Comparison of ENCODE assay signal across 7 cellular contexts in genomic region chr15:56918907-56919707, GRCh38. TPM values are rescaled to one million over a fixed set of nuclear protein-coding genes. Genes with fewer than 3 reads are reported as not detected.
DNase-seq lines count a peak whose midpoint lies in the region; ATAC-seq and TF ChIP-seq lines count a peak whose summit lies in the region.

No MANE protein-coding gene starts in this region.

- H3K27ac Mint-ChIP-seq in activated CD8-positive, alpha-beta T cell treated with anti-CD3 and anti-CD28 coated beads for 36 hours, result peak overlapping the region; percentile 97

- H3K27me3 Mint-ChIP-seq in activated CD8-positive, alpha-beta T cell treated with anti-CD3 and anti-CD28 coated beads for 36 hours, result no peaks in the 10 kb centered on the region

- peak overlapping the region; percentile 80 for H3K4me3 ChIP-seq in HFF-Myc (replicated peaks; ENCODE audit: low read depth, low read length)

- CTCF ChIA-PET in activated CD8-positive, alpha-beta T cell treated with anti-CD3 and anti-CD28 coated beads for 36 hours (lab: Charles Lee), result interaction anchor here (1.0 to 1.9 kb wide), 12 partner anchors 8 to 387 kb away, joined by 3 to 9 read pairs (median 4); no protein-coding TSS in a partner anchor

- POLR2A ChIA-PET in activated CD8-positive, alpha-beta T cell treated with anti-CD3 and anti-CD28 coated beads for 36 hours (lab: Charles Lee), result interaction anchor here (0.5 to 2.8 kb wide), 10 partner anchors 10 to 296 kb away, joined by 3 to 19 read pairs (median 5); no protein-coding TSS in a partner anchor

- H3K4me3 Mint-ChIP-seq in activated CD8-positive, alpha-beta T cell treated with anti-CD3 and anti-CD28 coated beads for 36 hours, result peak overlapping the region; percentile 99

- peak; percentile 40 for ATAC-seq in GM18498 (IDR thresholded peaks at IDR 0.05; ENCODE audit: unreplicated experiment)
- peak; percentile 26 for ATAC-seq in activated CD8-positive, alpha-beta T cell treated with anti-CD3 and anti-CD28 coated beads for 36 hours

- intact Hi-C loops in activated CD8-positive, alpha-beta T cell treated with anti-CD3 and anti-CD28 coated beads for 36 hours (cut with micrococcal nuclease), result loop anchor here (10.0 kb wide), 1 partner anchor 46 kb away; no protein-coding TSS in a partner anchor

- peaks cover 21% of the 10 kb centered on the region for H3K36me3 Mint-ChIP-seq in activated CD8-positive, alpha-beta T cell treated with anti-CD3 and anti-CD28 coated beads for 36 hours (ENCODE audit: low read depth)

- no peak for TF ChIP-seq CTCF in HFF-Myc (IDR thresholded peaks at IDR 0.05; ENCODE audit: low read depth, low read length, missing control alignments)
- TF ChIP-seq CTCF in activated CD8-positive, alpha-beta T cell treated with anti-CD3 and anti-CD28 coated beads for 36 hours (IDR thresholded peaks at IDR 0.05), result no peak

- DNase-seq in HFF-Myc (ENCODE audit: extremely low read depth, low read depth) (no peak), NCI-H146 (lab: John Stamatoyannopoulos, UW) (peak; percentile 61), ecto neural progenitor cell (ENCODE audit: low spot score) (peak; percentile 74), lung microvascular endothelial cell (ENCODE audit: low read depth in 2 of 2) (peak; percentile 84 to 86)
- DNase-seq in activated CD8-positive, alpha-beta T cell treated with anti-CD3 and anti-CD28 coated beads for 36 hours, result peak; percentile 67
- peak; percentile 22 for DNase-seq in stimulated activated CD8-positive, alpha-beta memory T cell treated with anti-CD3 and anti-CD28 coated beads, Interleukin-12 subunit alpha, Interleukin-12 subunit beta, amount 100 ng/mL, for 24 hours (ENCODE audit: extremely low read depth)

- H3K4me1 Mint-ChIP-seq in activated CD8-positive, alpha-beta T cell treated with anti-CD3 and anti-CD28 coated beads for 36 hours (ENCODE audit: low read depth), result peaks cover 39% of the 10 kb centered on the region

- no peaks in the 10 kb centered on the region for H3K9me3 Mint-ChIP-seq in activated CD8-positive, alpha-beta T cell treated with anti-CD3 and anti-CD28 coated beads for 36 hours

RNA-seq across cellular contexts. Expression of gene TCF12, which starts 0.7 kb away (rescaled TPM):
- 10 to 100 TPM; 60.5 to 67.4 TPM for total RNA-seq in activated CD8-positive, alpha-beta T cell treated with anti-CD3 and anti-CD28 coated beads for 36 hours
- total RNA-seq in lung microvascular endothelial cell, result 57.8 and 94.4 TPM in 2 replicates
